8 cellular contexts compared by ENCODE assay signal in genomic region chr4:22356996-22357596, GRCh38.
DNase-seq lines count a peak whose midpoint lies in the region; ATAC-seq and TF ChIP-seq lines count a peak whose summit lies in the region.
"Had no signal": no experiment of that assay in that cellular context is flagged by ENCODE, and none has a peak within 500 bp of the region (broad histone marks: within the 10 kb centered on the region; RNA-seq: fewer than 3 reads in every experiment).

No MANE protein-coding gene starts in this region.

- H3K79me2 ChIP-seq in MM.1S (ENCODE audit: low read length) = no peaks in the 10 kb centered on the region

- TF ChIP-seq CTCF in MM.1S (IDR thresholded peaks at IDR 0.05; ENCODE audit: low read length) (peak; percentile 57), VCaP (conservative IDR thresholded peaks at IDR 0.05) (peak; percentile 74), right lobe of liver (IDR thresholded peaks at IDR 0.05) (peak in 2 of 4 donors; percentile 26)

- TF ChIP-seq POLR2A in right lobe of liver (IDR thresholded peaks at IDR 0.05) = no peak

- H3K9me3 ChIP-seq in MM.1S (replicated peaks; ENCODE audit: insufficient read depth, low read length) (no peaks in the 10 kb centered on the region), right lobe of liver (no peaks in the 10 kb centered on the region)

- H3K36me3 ChIP-seq in MM.1S (replicated peaks; ENCODE audit: insufficient read depth, low read length) = no peaks in the 10 kb centered on the region
- no peaks in the 10 kb centered on the region for H3K36me3 ChIP-seq in right lobe of liver

- no peak overlapping the region for H3K4me3 Mint-ChIP-seq in activated T-helper 2 cell treated with anti-CD3 and anti-CD28 coated beads, Interferon-gamma antibody, Interleukin-2, Interleukin-4, amounts not matched to agents 10 μg/mL and 5 μg/mL and 100 μg/mL, durations not matched to agents 14 hours and 24 hours and 36 hours (ENCODE audit: low read depth)
- H3K4me3 Mint-ChIP-seq: stimulated activated naive CD8-positive, alpha-beta T cell treated with anti-CD3 and anti-CD28 coated beads, Interleukin-15, Interleukin-2, amounts not matched to agents 100 ng/mL and 50 ng/mL, for 24 hours had no signal

- H3K4me2 ChIP-seq in MM.1S (ENCODE audit: low read depth, low read length) = no peak overlapping the region

- no peaks in the 10 kb centered on the region for H3F3A ChIP-seq in MM.1S (ENCODE audit: insufficient read depth, low read length)

- H3K4me1 Mint-ChIP-seq in activated T-helper 2 cell treated with anti-CD3 and anti-CD28 coated beads, Interferon-gamma antibody, Interleukin-2, Interleukin-4, amounts not matched to agents 10 μg/mL and 5 μg/mL and 100 μg/mL, durations not matched to agents 14 hours and 24 hours and 36 hours (ENCODE audit: low read depth) = peaks cover 2% of the 10 kb centered on the region

- H3K27me3 Mint-ChIP-seq in activated T-helper 2 cell treated with anti-CD3 and anti-CD28 coated beads, Interferon-gamma antibody, Interleukin-2, Interleukin-4, amounts not matched to agents 10 μg/mL and 5 μg/mL and 100 μg/mL, durations not matched to agents 14 hours and 24 hours and 36 hours (ENCODE audit: low read depth) = peaks cover 4% of the 10 kb centered on the region
- H3K27me3 Mint-ChIP-seq: stimulated activated naive CD8-positive, alpha-beta T cell treated with anti-CD3 and anti-CD28 coated beads, Interleukin-15, Interleukin-2, amounts not matched to agents 100 ng/mL and 50 ng/mL, for 24 hours had no signal

- H3K9ac ChIP-seq in MM.1S (ENCODE audit: low read length) = no peak overlapping the region

- 50% methylated on average over 2 of the region's 5 CpGs for WGBS in right lobe of liver (ENCODE audit: insufficient coverage, low coverage, low lambda C conversion rate, missing lambda C conversion rate)

- 0 out of 2 replicates have a peak, but pooled peaks cover 3% of the 10 kb centered on the region for H3K4me1 ChIP-seq in MM.1S (ENCODE audit: low read length)
- no peaks in the 10 kb centered on the region for H3K4me1 ChIP-seq in right lobe of liver

- H3K27ac ChIP-seq in MM.1S (ENCODE audit: low read length) (no peak overlapping the region), VCaP (no peak overlapping the region), right lobe of liver (no peak overlapping the region)

- H3K4me3 ChIP-seq in MM.1S (ENCODE audit: low read length) = no peak overlapping the region
- H3K4me3 ChIP-seq in right lobe of liver = no peak overlapping the region

- H3K27ac Mint-ChIP-seq in activated T-helper 2 cell treated with anti-CD3 and anti-CD28 coated beads, Interferon-gamma antibody, Interleukin-2, Interleukin-4, amounts not matched to agents 10 μg/mL and 5 μg/mL and 100 μg/mL, durations not matched to agents 14 hours and 24 hours and 36 hours = no peak overlapping the region
- H3K27ac Mint-ChIP-seq: stimulated activated naive CD8-positive, alpha-beta T cell treated with anti-CD3 and anti-CD28 coated beads, Interleukin-15, Interleukin-2, amounts not matched to agents 100 ng/mL and 50 ng/mL, for 24 hours had no signal

- ATAC-seq in GM18870 (IDR thresholded peaks at IDR 0.05; ENCODE audit: unreplicated experiment) (peak; percentile 90), right lobe of liver (peak; percentile 44 to 77 (median 47))

- no peaks in the 10 kb centered on the region for H3K27me3 ChIP-seq in MM.1S (replicated peaks; ENCODE audit: insufficient read depth, low read length)
- no peaks in the 10 kb centered on the region for H3K27me3 ChIP-seq in right lobe of liver

- H3K36me3 Mint-ChIP-seq in activated T-helper 2 cell treated with anti-CD3 and anti-CD28 coated beads, Interferon-gamma antibody, Interleukin-2, Interleukin-4, amounts not matched to agents 10 μg/mL and 5 μg/mL and 100 μg/mL, durations not matched to agents 14 hours and 24 hours and 36 hours (ENCODE audit: low read depth) = no peaks in the 10 kb centered on the region

- peak; percentile 64 for DNase-seq in MM.1S
- DNase-seq in right lobe of liver = no peak
- DNase-seq in iPS-NIHi11 (ENCODE audit: low spot score) = no peak
- DNase-seq in effector CD4-positive, alpha-beta T cell = no peak
- DNase-seq in activated T-helper 2 cell treated with anti-CD3 and anti-CD28 coated beads, Interferon-gamma antibody, Interleukin-2, Interleukin-4, amounts not matched to agents 10 μg/mL and 5 μg/mL and 100 μg/mL, durations not matched to agents 14 hours and 24 hours and 36 hours (ENCODE audit: low spot score) = no peak

- intact Hi-C loops in right lobe of liver (cut with DNase I) = no loop called here
- intact Hi-C loops in activated T-helper 2 cell treated with anti-CD3 and anti-CD28 coated beads, Interferon-gamma antibody, Interleukin-2, Interleukin-4, amounts not matched to agents 10 μg/mL and 5 μg/mL and 100 μg/mL, durations not matched to agents 14 hours and 24 hours and 36 hours (cut with micrococcal nuclease) = loop anchor here (1.0 to 10.0 kb wide), 2 partner anchors 120 to 562 kb away; no protein-coding TSS in a partner anchor

- H3K9me3 Mint-ChIP-seq in activated T-helper 2 cell treated with anti-CD3 and anti-CD28 coated beads, Interferon-gamma antibody, Interleukin-2, Interleukin-4, amounts not matched to agents 10 μg/mL and 5 μg/mL and 100 μg/mL, durations not matched to agents 14 hours and 24 hours and 36 hours = peaks cover 5% of the 10 kb centered on the region

- H2AFZ ChIP-seq in MM.1S (ENCODE audit: low read length) = no peak overlapping the region; the same call in 1 of the 2 replicates

- no peaks in the 10 kb centered on the region for H4K20me1 ChIP-seq in MM.1S (ENCODE audit: insufficient read depth, low read length)

- no peaks in the 10 kb centered on the region for H3K9me2 ChIP-seq in MM.1S (replicated peaks; ENCODE audit: insufficient read depth, low read length)
